ENCODE assay signal across 8 cellular contexts in genomic region chr3:108091498-108092259, GRCh38. TPM values are rescaled to one million over a fixed set of nuclear protein-coding genes. Genes with fewer than 3 reads are reported as not detected.
DNase-seq lines count a peak whose midpoint lies in the region; ATAC-seq and TF ChIP-seq lines count a peak whose summit lies in the region.

No MANE protein-coding gene starts in this region.

- POLR2A ChIA-PET in CD4-positive, alpha-beta memory T cell (lab: Charles Lee; ENCODE audit: partially characterized antibody) = interaction anchor here (0.5 to 21.0 kb wide), 11 partner anchors 9 to 742 kb away, joined by 3 to 531 read pairs (median 7); partner anchors contain the start of gene IFT57

- H3K9me3 ChIP-seq in CD4-positive, alpha-beta memory T cell (ENCODE audit: control insufficient read depth in 1 of 2, low read length in 2 of 2) = no peaks in the 10 kb centered on the region
- H3K9me3 ChIP-seq in uterus = no peaks in the 10 kb centered on the region

- peak overlapping the region; percentile 96 for H3K27ac ChIP-seq in CD4-positive, alpha-beta memory T cell (ENCODE audit: low read depth, low read length)
- peak overlapping the region; percentile 86 to 89 for H3K27ac ChIP-seq in uterus

- peak overlapping the region; percentile 81 to 98 (median 88) for H3K4me3 Mint-ChIP-seq in CD4-positive, alpha-beta memory T cell

- peaks cover 0 to 13% of the 10 kb centered on the region in 2 donors for H3K36me3 Mint-ChIP-seq in CD4-positive, alpha-beta memory T cell

- no peaks in the 10 kb centered on the region for H3K27me3 ChIP-seq in CD4-positive, alpha-beta memory T cell (ENCODE audit: insufficient read depth, low read length)
- no peaks in the 10 kb centered on the region for H3K27me3 ChIP-seq in uterus

- peaks cover 50% of the 10 kb centered on the region for H3K4me1 ChIP-seq in CD4-positive, alpha-beta memory T cell (ENCODE audit: insufficient read depth, low read length)
- no peaks in the 10 kb centered on the region for H3K4me1 ChIP-seq in uterus

- H3K9me3 Mint-ChIP-seq in CD4-positive, alpha-beta memory T cell = peaks cover 0 to 3% (median 0%) of the 10 kb centered on the region in 8 donors

- no peak for TF ChIP-seq POLR2A in uterus (IDR thresholded peaks at IDR 0.05)

- ATAC-seq in HG03095 (IDR thresholded peaks at IDR 0.05; ENCODE audit: unreplicated experiment) (peak; percentile 3), HG03108 (IDR thresholded peaks at IDR 0.05; ENCODE audit: unreplicated experiment) (no peak)

- H3K4me3 ChIP-seq in CD4-positive, alpha-beta memory T cell (ENCODE audit: low read length in 2 of 2) = peak overlapping the region; percentile 24 to 71
- peak overlapping the region; percentile 84 to 99 for H3K4me3 ChIP-seq in uterus

- TF ChIP-seq CTCF in uterus (IDR thresholded peaks at IDR 0.05) = no peak

- CTCF ChIA-PET in CD4-positive, alpha-beta memory T cell (lab: Charles Lee; ENCODE audit: partially characterized antibody) = interaction anchor here (1.1 to 4.4 kb wide), 7 partner anchors 30 to 164 kb away, joined by 3 to 32 read pairs (median 4); no protein-coding TSS in a partner anchor

- H3K27me3 Mint-ChIP-seq in CD4-positive, alpha-beta memory T cell = peaks cover 0 to 1% of the 10 kb centered on the region in 2 donors

- peak overlapping the region; percentile 96 to 100 (median 97) for H3K27ac Mint-ChIP-seq in CD4-positive, alpha-beta memory T cell

- H3K4me1 Mint-ChIP-seq in CD4-positive, alpha-beta memory T cell = peaks cover 33 to 57% (median 41%) of the 10 kb centered on the region in 4 donors

- intact Hi-C loops in CD4-positive, alpha-beta memory T cell (cut with micrococcal nuclease) = loop anchor here (1.0 to 10.0 kb wide), 7 partner anchors 9 to 567 kb away; partner anchors contain the start of genes BBX and IFT57
- intact Hi-C loops in uterus (cut with DNase I; ENCODE audit: low total_unique reads) = no loop called here

- DNase-seq in CD4-positive, alpha-beta memory T cell = peak; percentile 54 to 73 (median 64)
- peak; percentile 50 for DNase-seq in activated CD4-positive, alpha-beta T cell treated with anti-CD3 and anti-CD28 coated beads, Interleukin-2, amount 50 U/mL, for 1 hour
- DNase-seq in effector CD8-positive, alpha-beta T cell (lab: John Stamatoyannopoulos, UW) = peak; percentile 24
- DNase-seq in myocyte (ENCODE audit: low read depth) = peak; percentile 10
- no peak for DNase-seq in uterus
- DNase-seq in NCI-H2107 treated with DMSO at 0.1 percent for 48 hours (lab: John Stamatoyannopoulos, UW; ENCODE audit: unreplicated experiment) = no peak

- no peaks in the 10 kb centered on the region for H3K36me3 ChIP-seq in CD4-positive, alpha-beta memory T cell (ENCODE audit: insufficient read depth, low read length)
- no peaks in the 10 kb centered on the region for H3K36me3 ChIP-seq in uterus

RNA-seq across cellular contexts. Expression of gene CD47, which starts 0.8 kb away (rescaled TPM):
- 100 to 1,000 TPM; 224 to 226 TPM for total RNA-seq in CD4-positive, alpha-beta memory T cell
- 100 to 1,000 TPM; 281 to 288 TPM for polyA plus RNA-seq in CD4-positive, alpha-beta memory T cell
- total RNA-seq in myocyte = 58.7 and 74.2 TPM in 2 replicates
- polyA plus RNA-seq in myocyte (2012) = 29.4 TPM
- total RNA-seq in uterus = 100 to 1,000 TPM in 1 of 4 donors, 10 to 100 TPM in 3; 29.2 to 210 (median 67.1) TPM

Comparison
In these comparisons a context has a peak if more than half of its experiments do, and no peak if none do; other contexts are left out.
1. DNase-seq: peak in CD4-positive, alpha-beta memory T cell (5 of 5), activated CD4-positive, alpha-beta T cell treated with anti-CD3 and anti-CD28 coated beads, Interleukin-2, amount 50 U/mL, for 1 hour (single experiment), effector CD8-positive, alpha-beta T cell (single experiment) and myocyte (single experiment); none in uterus (0 of 2) and NCI-H2107 treated with DMSO at 0.1 percent for 48 hours (single experiment).